Comparison of ENCODE assay signal across 15 cellular contexts in genomic region chr6:113447088-113447831, GRCh38.
DNase-seq lines count a peak whose midpoint lies in the region; ATAC-seq, FAIRE-seq and TF ChIP-seq lines count a peak whose summit lies in the region.
"Had no signal": no experiment of that assay in that cellular context is flagged by ENCODE, and none has a peak within 500 bp of the region (broad histone marks: within the 10 kb centered on the region; RNA-seq: fewer than 3 reads in every experiment).

No MANE protein-coding gene starts in this region.

- no peak overlapping the region for H3K9ac ChIP-seq in keratinocyte (ENCODE audit: control insufficient read depth, extremely low read depth, insufficient read depth, low read length)

- H3K9me3 Mint-ChIP-seq in activated naive CD4-positive, alpha-beta T cell treated with anti-CD3 and anti-CD28 coated beads for 36 hours: peaks cover 3% of the 10 kb centered on the region

- intact Hi-C loops in activated naive CD4-positive, alpha-beta T cell treated with anti-CD3 and anti-CD28 coated beads for 36 hours (cut with micrococcal nuclease): no loop called here

- H3K4me3 ChIP-seq in keratinocyte (ENCODE audit: control insufficient read depth in 2 of 3, extremely low read depth in 1 of 3, insufficient read depth in 2 of 3, low read depth in 1 of 3, low read length in 3 of 3): no peak overlapping the region

- no peaks in the 10 kb centered on the region for H3K36me3 Mint-ChIP-seq in activated naive CD4-positive, alpha-beta T cell treated with anti-CD3 and anti-CD28 coated beads for 36 hours (ENCODE audit: low read depth)

- no peaks in the 10 kb centered on the region for H3K36me3 ChIP-seq in keratinocyte (ENCODE audit: control insufficient read depth in 2 of 2, extremely low read depth in 1 of 2, insufficient read depth in 2 of 2, low read length in 2 of 2)

- peak overlapping the region; percentile 2 for H3K4me2 ChIP-seq in keratinocyte (ENCODE audit: control insufficient read depth, extremely low read depth, insufficient read depth, low read depth, low read length)

- H3K27ac Mint-ChIP-seq in activated naive CD4-positive, alpha-beta T cell treated with anti-CD3 and anti-CD28 coated beads for 36 hours: no peak overlapping the region

- H2AFZ ChIP-seq in keratinocyte (ENCODE audit: control insufficient read depth, low read length): no peak overlapping the region

- no peaks in the 10 kb centered on the region for H3K9me3 ChIP-seq in keratinocyte (ENCODE audit: control insufficient read depth, low read depth, low read length)

- no peaks in the 10 kb centered on the region for H3K79me2 ChIP-seq in keratinocyte (ENCODE audit: control insufficient read depth, insufficient read depth, low read length)

- dilution Hi-C loops in keratinocyte (cut with MboI; ENCODE audit: extremely low pct_ligation_motif_present, low sequenced_read_pairs): no loop called here

- peaks cover 39% of the 10 kb centered on the region for H3K4me1 ChIP-seq in keratinocyte (ENCODE audit: control insufficient read depth, extremely low read depth, insufficient read depth, low read length)

- peak; percentile 44 for DNase-seq in AG08396 (ENCODE audit: low spot score)
- peak; percentile 91 for DNase-seq in LHCN-M2 (ENCODE audit: low read depth)
- DNase-seq in amniotic epithelial cell (ENCODE audit: low read depth): peak; percentile 92
- DNase-seq in keratinocyte (ENCODE audit: low read depth, low spot score): peak; percentile 73
- DNase-seq in activated naive CD4-positive, alpha-beta T cell treated with anti-CD3 and anti-CD28 coated beads for 36 hours: no peak
- no peak for DNase-seq in NCI-H2196 treated with DMSO at 0.1 percent for 48 hours (lab: John Stamatoyannopoulos, UW; ENCODE audit: unreplicated experiment)
- DNase-seq in DMS153 treated with DMSO at 0.1 percent for 48 hours (lab: John Stamatoyannopoulos, UW; ENCODE audit: unreplicated experiment): no peak
- DNase-seq: activated CD8-positive, alpha-beta memory T cell treated with anti-CD3 and anti-CD28 coated beads, Interleukin-2, amount 50 U/mL, for 4 hours; COR-L47; effector CD4-positive, alpha-beta T cell; left ventricle myocardium superior; MM.1S; SHP77 treated with DMSO at 0.1 percent for 48 hours; small intestine had no signal

- CTCF ChIA-PET in activated naive CD4-positive, alpha-beta T cell treated with anti-CD3 and anti-CD28 coated beads for 36 hours (lab: Charles Lee): interaction anchor here (0.6 kb wide), 2 partner anchors 137 to 139 kb away, joined by 3 read pairs; no protein-coding TSS in a partner anchor

- no peak for ATAC-seq in GM18517 (IDR thresholded peaks at IDR 0.05; ENCODE audit: unreplicated experiment)
- ATAC-seq: left ventricle myocardium superior had no signal

- FAIRE-seq in keratinocyte (lab: Jason Lieb, UNC): peak; percentile 98
- FAIRE-seq: small intestine had no signal

- no peaks in the 10 kb centered on the region for H3K27me3 ChIP-seq in keratinocyte (ENCODE audit: control insufficient read depth, extremely low read depth, insufficient read depth, low read length)

- H4K20me1 ChIP-seq in keratinocyte (ENCODE audit: control insufficient read depth, extremely low read depth, insufficient read depth, low read length): no peaks in the 10 kb centered on the region

- H3K27ac ChIP-seq in keratinocyte (ENCODE audit: control insufficient read depth, insufficient read depth, low read length): peak overlapping the region; percentile 73

- no peak overlapping the region for H3K4me3 Mint-ChIP-seq in activated naive CD4-positive, alpha-beta T cell treated with anti-CD3 and anti-CD28 coated beads for 36 hours

- TF ChIP-seq CTCF in keratinocyte (optimal IDR thresholded peaks at IDR 0.05 in 1 of 3, IDR thresholded peaks at IDR 0.05 in 1 of 3, conservative IDR thresholded peaks at IDR 0.05 in 1 of 3; ENCODE audit: extremely low read depth in 1 of 3, insufficient read depth in 2 of 3, low read length in 3 of 3): no peak

- H3K9me1 ChIP-seq in keratinocyte (ENCODE audit: control insufficient read depth, extremely low read depth, insufficient read depth, low read length): no peaks in the 10 kb centered on the region

- H3K4me1 Mint-ChIP-seq in activated naive CD4-positive, alpha-beta T cell treated with anti-CD3 and anti-CD28 coated beads for 36 hours (ENCODE audit: low read depth): peaks cover 2% of the 10 kb centered on the region

- no peaks in the 10 kb centered on the region for H3K27me3 Mint-ChIP-seq in activated naive CD4-positive, alpha-beta T cell treated with anti-CD3 and anti-CD28 coated beads for 36 hours (ENCODE audit: low read depth)

Comparison
In these comparisons a context has a peak if more than half of its experiments do, and no peak if none do; other contexts are left out.
1. DNase-seq: peak in AG08396 (single experiment), LHCN-M2 (single experiment), amniotic epithelial cell (single experiment) and keratinocyte (single experiment); none in activated naive CD4-positive, alpha-beta T cell treated with anti-CD3 and anti-CD28 coated beads for 36 hours (single experiment), NCI-H2196 treated with DMSO at 0.1 percent for 48 hours (single experiment) and DMS153 treated with DMSO at 0.1 percent for 48 hours (single experiment).